In genomic region chr15:38883987-38884386, GRCh38 we compare ENCODE assay signal across 22 cellular contexts.
DNase-seq lines count a peak whose midpoint lies in the region; ATAC-seq and TF ChIP-seq lines count a peak whose summit lies in the region.
"Had no signal": no experiment of that assay in that cellular context is flagged by ENCODE, and none has a peak within 500 bp of the region (broad histone marks: within the 10 kb centered on the region; RNA-seq: fewer than 3 reads in every experiment).

No MANE protein-coding gene starts in this region.

- no peak overlapping the region for H3K27ac ChIP-seq in DND-41 (ENCODE audit: low read length)
- peak overlapping the region; percentile 2 for H3K27ac ChIP-seq in mesodermal cell (ENCODE audit: low read depth, low read length, severe bottlenecking)
- H3K27ac ChIP-seq in Peyer's patch = no peak overlapping the region
- H3K27ac ChIP-seq in Karpas-422 (ENCODE audit: low read length) = no peak overlapping the region
- no peak overlapping the region for H3K27ac ChIP-seq in right atrium auricular region
- H3K27ac ChIP-seq: colonic mucosa, epithelial cell of prostate, testis had no signal

- DNase-seq in DND-41 (no peak), astrocyte of the hippocampus (ENCODE audit: low read depth, low spot score) (peak; percentile 42), Peyer's patch (no peak), Karpas-422 (no peak), right atrium auricular region (ENCODE audit: low spot score) (no peak)
- DNase-seq in central memory CD4-positive, alpha-beta T cell = no peak
- DNase-seq: activated CD4-positive, alpha-beta T cell treated with anti-CD3 and anti-CD28 coated beads for 1 hour; activated effector memory CD4-positive, alpha-beta T cell treated with anti-CD3 and anti-CD28 coated beads, Interleukin-2, amount 50 U/mL, for 16 hours; amniotic stem cell; Calu3; colonic mucosa; glutamatergic neuron; HCEC 1CT; NCI-H1436 treated with DMSO at 0.1 percent for 48 hours; NCI-H446 treated with DMSO at 0.1 percent for 48 hours; SHP77 treated with DMSO at 0.1 percent for 48 hours; stimulated activated CD4-positive, alpha-beta T cell treated with anti-CD3 and anti-CD28 coated beads, Interleukin-12 subunit alpha, Interleukin-12 subunit beta, amount 100 ng/mL, for 4 hours; T1000; testis had no signal

- peak; percentile 54; the same call in 2 of the 3 replicates for ATAC-seq in DND-41 (ENCODE audit: insufficient read depth, low read depth)

- TF ChIP-seq POLR2A in Peyer's patch (IDR thresholded peaks at IDR 0.05) = no peak

- H3K9me3 ChIP-seq in DND-41 (ENCODE audit: insufficient read depth, low read length, severe bottlenecking) = no peaks in the 10 kb centered on the region
- no peaks in the 10 kb centered on the region for H3K9me3 ChIP-seq in Loucy (ENCODE audit: insufficient read depth, low read depth, low read length)
- no peaks in the 10 kb centered on the region for H3K9me3 ChIP-seq in mesodermal cell (ENCODE audit: control insufficient read depth, low read length)
- no peaks in the 10 kb centered on the region for H3K9me3 ChIP-seq in Peyer's patch
- no peaks in the 10 kb centered on the region for H3K9me3 ChIP-seq in Karpas-422 (ENCODE audit: low read length)
- no peaks in the 10 kb centered on the region for H3K9me3 ChIP-seq in right atrium auricular region
- H3K9me3 ChIP-seq: colonic mucosa, testis had no signal

- no peaks in the 10 kb centered on the region for H4K20me1 ChIP-seq in DND-41 (ENCODE audit: insufficient read depth, low read length)
- H4K20me1 ChIP-seq in Loucy (ENCODE audit: insufficient read depth, low read length, poor library complexity, severe bottlenecking) = no peaks in the 10 kb centered on the region
- no peaks in the 10 kb centered on the region for H4K20me1 ChIP-seq in Karpas-422 (ENCODE audit: insufficient read depth, low read depth, low read length)

- H3K27me3 ChIP-seq in DND-41 (ENCODE audit: insufficient read depth, low read length, poor library complexity) = no peaks in the 10 kb centered on the region
- H3K27me3 ChIP-seq in Loucy (ENCODE audit: insufficient read depth, low read length, poor library complexity, severe bottlenecking) = no peaks in the 10 kb centered on the region
- no peaks in the 10 kb centered on the region for H3K27me3 ChIP-seq in Peyer's patch
- no peaks in the 10 kb centered on the region for H3K27me3 ChIP-seq in Karpas-422 (ENCODE audit: low read length)
- no peaks in the 10 kb centered on the region for H3K27me3 ChIP-seq in right atrium auricular region
- H3K27me3 ChIP-seq: colonic mucosa, testis had no signal

- TF ChIP-seq CTCF in DND-41 (IDR thresholded peaks at IDR 0.05; ENCODE audit: borderline replicate concordance, extremely low read depth, low read length, poor library complexity, severe bottlenecking) = no peak
- no peak for TF ChIP-seq CTCF in Loucy (conservative IDR thresholded peaks at IDR 0.05; ENCODE audit: low read length)
- TF ChIP-seq CTCF in Peyer's patch (IDR thresholded peaks at IDR 0.05) = no peak
- TF ChIP-seq CTCF in right atrium auricular region (IDR thresholded peaks at IDR 0.05) = no peak

- no peak overlapping the region for H2AFZ ChIP-seq in DND-41 (ENCODE audit: low read depth, low read length)
- H2AFZ ChIP-seq in Loucy (ENCODE audit: low read length) = no peak overlapping the region
- H2AFZ ChIP-seq in Karpas-422 (ENCODE audit: low read length) = no peak overlapping the region

- H3K9me2 ChIP-seq in Loucy (replicated peaks; ENCODE audit: low read depth, low read length) (no peaks in the 10 kb centered on the region), Karpas-422 (replicated peaks; ENCODE audit: insufficient read depth, low read length) (no peaks in the 10 kb centered on the region)

- H3K4me2 ChIP-seq in DND-41 (ENCODE audit: insufficient read depth, low read length) = no peak overlapping the region
- peak overlapping the region; percentile 21 for H3K4me2 ChIP-seq in Loucy (ENCODE audit: low read depth, low read length, poor library complexity, severe bottlenecking)
- H3K4me2 ChIP-seq in Karpas-422 (ENCODE audit: low read depth, low read length, poor library complexity, severe bottlenecking) = no peak overlapping the region

- no peaks in the 10 kb centered on the region for H3K79me2 ChIP-seq in DND-41 (ENCODE audit: insufficient read depth, low read length)
- H3K79me2 ChIP-seq in Loucy (ENCODE audit: insufficient read depth, low read length) = no peaks in the 10 kb centered on the region
- no peaks in the 10 kb centered on the region for H3K79me2 ChIP-seq in Karpas-422 (ENCODE audit: low read length)

- H3K4me3 ChIP-seq in DND-41 (ENCODE audit: low read depth in 1 of 2, low read length in 2 of 2) = no peak overlapping the region
- H3K4me3 ChIP-seq in Loucy (ENCODE audit: low read length, poor library complexity, severe bottlenecking) = no peak overlapping the region
- H3K4me3 ChIP-seq in mesodermal cell (ENCODE audit: extremely low read depth, insufficient read depth, low read length, poor library complexity, severe bottlenecking) = no peak overlapping the region
- H3K4me3 ChIP-seq in Peyer's patch = no peak overlapping the region
- H3K4me3 ChIP-seq in Karpas-422 (ENCODE audit: low read length) = no peak overlapping the region
- H3K4me3 ChIP-seq in right atrium auricular region = no peak overlapping the region
- H3K4me3 ChIP-seq: colonic mucosa, testis had no signal

- no peaks in the 10 kb centered on the region; the same call in 1 of the 2 replicates for H3F3A ChIP-seq in Loucy (ENCODE audit: low read depth)

- H3K4me1 ChIP-seq in DND-41 (ENCODE audit: insufficient read depth, low read length) (peaks cover 3% of the 10 kb centered on the region; the same call in 1 of the 2 replicates), Loucy (ENCODE audit: insufficient read depth, low read length, poor library complexity, severe bottlenecking) (peaks cover 17% of the 10 kb centered on the region), mesodermal cell (ENCODE audit: control insufficient read depth, insufficient read depth, low read length, poor library complexity, severe bottlenecking) (peaks cover 19% of the 10 kb centered on the region), Peyer's patch (no peaks in the 10 kb centered on the region), Karpas-422 (ENCODE audit: low read length) (no peaks in the 10 kb centered on the region), right atrium auricular region (peaks cover 0 to 11% of the 10 kb centered on the region in 2 donors)
- H3K4me1 ChIP-seq: colonic mucosa, testis had no signal

- H3K36me3 ChIP-seq in DND-41 (ENCODE audit: insufficient read depth, low read length) (no peaks in the 10 kb centered on the region), Loucy (ENCODE audit: insufficient read depth, low read length) (no peaks in the 10 kb centered on the region), mesodermal cell (ENCODE audit: control insufficient read depth, insufficient read depth, low read length) (no peaks in the 10 kb centered on the region), Peyer's patch (no peaks in the 10 kb centered on the region), Karpas-422 (ENCODE audit: insufficient read depth, low read length) (no peaks in the 10 kb centered on the region), right atrium auricular region (no peaks in the 10 kb centered on the region)
- H3K36me3 ChIP-seq: colonic mucosa had no signal

- no CpG with 5 or more reads among the region's 1 CpG for WGBS in mesodermal cell (ENCODE audit: insufficient coverage in 2 of 2), 2 experiments

- H3K9ac ChIP-seq in DND-41 (ENCODE audit: low read depth, low read length) (no peak overlapping the region), Loucy (ENCODE audit: low read depth, low read length, poor library complexity, severe bottlenecking) (no peak overlapping the region), Karpas-422 (ENCODE audit: low read length) (no peak overlapping the region)
